Comparison of ENCODE assay signal across 1 cellular context in the genomic region with DNA sequence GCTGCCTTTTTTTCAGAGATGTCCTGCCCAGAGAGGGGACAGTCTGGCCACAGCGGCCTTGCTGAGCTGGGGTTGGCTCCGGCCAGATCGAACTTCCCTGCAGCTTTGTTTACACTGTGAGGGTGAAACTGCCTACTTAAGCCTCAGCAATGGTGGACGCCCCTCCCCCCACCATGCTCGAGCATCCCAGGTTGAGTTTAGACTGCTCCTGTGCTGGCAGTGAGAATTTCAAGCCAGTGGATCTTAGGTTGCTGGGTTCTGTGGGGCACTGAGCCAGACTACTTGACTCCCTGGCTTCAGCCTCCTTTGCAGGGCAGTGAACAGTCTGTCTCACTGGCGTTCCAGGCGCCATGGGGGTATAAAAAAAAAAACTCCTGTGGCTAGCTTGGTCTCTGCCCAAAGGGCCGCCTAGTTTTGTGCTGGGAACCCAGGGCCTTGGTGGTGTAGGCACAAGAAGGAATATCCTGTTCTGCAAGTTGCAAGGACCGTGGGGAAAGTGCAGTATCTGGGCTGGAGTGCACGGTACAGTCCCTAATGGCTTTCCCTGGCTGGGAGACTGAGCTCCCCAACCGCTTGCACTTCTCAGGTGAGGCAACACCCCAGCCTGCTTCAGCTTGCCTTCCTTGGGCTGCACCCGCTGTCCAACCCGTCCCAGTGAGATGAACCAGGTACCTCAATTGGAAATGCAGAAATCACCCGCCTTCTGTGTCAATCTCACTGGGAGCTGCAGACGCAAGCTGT.
TF ChIP-seq lines count a peak whose summit lies in the region.

No MANE protein-coding gene starts in this region.

TF ChIP-seq in H1, 55 proteins besides CTCF, POLR2A, EP300 and RAD21:
- TF ChIP-seq EZH2 (IDR thresholded peaks at IDR 0.05; ENCODE audit: low read depth, low read length, severe bottlenecking) (no peak), YY1 (IDR thresholded peaks at IDR 0.05; ENCODE audit: low read depth, low read length) (peak; percentile 69), RBBP5 (IDR thresholded peaks at IDR 0.05; ENCODE audit: borderline replicate concordance, low read depth, low read length) (peak; percentile 69; the same call in 1 of the 2 replicates), ASH2L (IDR thresholded peaks at IDR 0.05; ENCODE audit: low read length) (peak; percentile 79), TAF1 (IDR thresholded peaks at IDR 0.05; ENCODE audit: low read depth, low read length) (no peak)
